16 cellular contexts compared by ENCODE assay signal in genomic region chr7:23721456-23721855, GRCh38. TPM values are rescaled to one million over a fixed set of nuclear protein-coding genes. Genes with fewer than 3 reads are reported as not detected.
A peak's percentile ranks its signal among the peaks of the same experiment; 100 is the strongest.
DNase-seq lines count a peak whose midpoint lies in the region; ATAC-seq and TF ChIP-seq lines count a peak whose summit lies in the region.
"Had no signal": no experiment of that assay in that cellular context is flagged by ENCODE, and none has a peak within 500 bp of the region (broad histone marks: within the 10 kb centered on the region; RNA-seq: fewer than 3 reads in every experiment).

No MANE protein-coding gene starts in this region.

- TF ChIP-seq CTCF in CD8-positive, alpha-beta T cell (IDR thresholded peaks at IDR 0.05): no peak
- TF ChIP-seq CTCF in fibroblast of the aortic adventitia (IDR thresholded peaks at IDR 0.05; ENCODE audit: insufficient read depth, low read length) (no peak), mesothelial cell of epicardium (IDR thresholded peaks at IDR 0.05; ENCODE audit: unreplicated experiment) (no peak), tibial nerve (IDR thresholded peaks at IDR 0.05) (no peak)

- CTCF ChIA-PET in CD8-positive, alpha-beta T cell (lab: Charles Lee): interaction anchor here (0.9 kb wide), 1 partner anchor 25 kb away, joined by 4 read pairs; no protein-coding TSS in a partner anchor

- no peaks in the 10 kb centered on the region for H3K9me3 ChIP-seq in CD8-positive, alpha-beta T cell (ENCODE audit: low read length)
- no peaks in the 10 kb centered on the region for H3K9me3 ChIP-seq in tibial nerve
- H3K9me3 ChIP-seq: BLaER1 had no signal

- ATAC-seq in CD8-positive, alpha-beta T cell: no peak
- no peak for ATAC-seq in central memory CD8-positive, alpha-beta T cell (replicated peaks; ENCODE audit: extremely low read depth, poor library complexity, severe bottlenecking)
- no peak for ATAC-seq in stimulated activated naive B cell treated with anti-CD40 and anti-IgM and Interleukin-4, amounts not matched to agents 10 μg/mL and 1 μg/mL and 100 μg/mL, for 72 hours (replicated peaks)
- ATAC-seq: K562 had no signal

- no peaks in the 10 kb centered on the region for H3K27me3 Mint-ChIP-seq in CD8-positive, alpha-beta T cell (ENCODE audit: low read depth)
- no peaks in the 10 kb centered on the region for H3K27me3 Mint-ChIP-seq in central memory CD8-positive, alpha-beta T cell
- H3K27me3 Mint-ChIP-seq in mesothelial cell of epicardium (ENCODE audit: low read depth): no peaks in the 10 kb centered on the region
- H3K27me3 Mint-ChIP-seq in stimulated activated naive B cell treated with anti-CD40 and anti-IgM and Interleukin-4, amounts not matched to agents 10 μg/mL and 1 μg/mL and 100 μg/mL, for 72 hours: no peaks in the 10 kb centered on the region

- peak overlapping the region; percentile 15 for H3K27ac Mint-ChIP-seq in CD8-positive, alpha-beta T cell
- peak overlapping the region; percentile 23 for H3K27ac Mint-ChIP-seq in central memory CD8-positive, alpha-beta T cell (ENCODE audit: low read depth)
- H3K27ac Mint-ChIP-seq in mesothelial cell of epicardium: peak overlapping the region; percentile 89
- no peak overlapping the region for H3K27ac Mint-ChIP-seq in stimulated activated naive B cell treated with anti-CD40 and anti-IgM and Interleukin-4, amounts not matched to agents 10 μg/mL and 1 μg/mL and 100 μg/mL, for 72 hours
- H3K27ac Mint-ChIP-seq: HFFc6 had no signal

- intact Hi-C loops in CD8-positive, alpha-beta T cell (cut with DNase I, micrococcal nuclease): no loop called here

- no peaks in the 10 kb centered on the region for H3K4me1 Mint-ChIP-seq in CD8-positive, alpha-beta T cell (ENCODE audit: low read depth)
- no peaks in the 10 kb centered on the region for H3K4me1 Mint-ChIP-seq in central memory CD8-positive, alpha-beta T cell
- peaks cover 41% of the 10 kb centered on the region for H3K4me1 Mint-ChIP-seq in mesothelial cell of epicardium
- H3K4me1 Mint-ChIP-seq in stimulated activated naive B cell treated with anti-CD40 and anti-IgM and Interleukin-4, amounts not matched to agents 10 μg/mL and 1 μg/mL and 100 μg/mL, for 72 hours: no peaks in the 10 kb centered on the region

- no peak overlapping the region for H3K27ac ChIP-seq in CD8-positive, alpha-beta T cell (ENCODE audit: low read depth, low read length)
- no peak overlapping the region for H3K27ac ChIP-seq in tibial nerve
- H3K27ac ChIP-seq: 22Rv1, BLaER1 had no signal

- 52 to 58% methylated on average over 4 of the region's 4 CpGs for WGBS in tibial nerve, 2 donors

- no peaks in the 10 kb centered on the region for H3K36me3 Mint-ChIP-seq in CD8-positive, alpha-beta T cell
- H3K36me3 Mint-ChIP-seq in central memory CD8-positive, alpha-beta T cell (ENCODE audit: insufficient read depth): no peaks in the 10 kb centered on the region
- H3K36me3 Mint-ChIP-seq in mesothelial cell of epicardium: no peaks in the 10 kb centered on the region
- H3K36me3 Mint-ChIP-seq in stimulated activated naive B cell treated with anti-CD40 and anti-IgM and Interleukin-4, amounts not matched to agents 10 μg/mL and 1 μg/mL and 100 μg/mL, for 72 hours: no peaks in the 10 kb centered on the region

- no peaks in the 10 kb centered on the region for H3K4me1 ChIP-seq in CD8-positive, alpha-beta T cell (ENCODE audit: insufficient read depth, low read length)
- H3K4me1 ChIP-seq in tibial nerve: peaks cover 0 to 3% (median 0%) of the 10 kb centered on the region in 4 donors
- H3K4me1 ChIP-seq: BLaER1 had no signal

- no peak for TF ChIP-seq EP300 in tibial nerve (IDR thresholded peaks at IDR 0.05)

- H3K4me3 ChIP-seq in CD8-positive, alpha-beta T cell (ENCODE audit: low read depth, low read length): no peak overlapping the region
- H3K4me3 ChIP-seq in fibroblast of the aortic adventitia (ENCODE audit: low read depth, low read length) (no peak overlapping the region), tibial nerve (no peak overlapping the region)
- H3K4me3 ChIP-seq: BLaER1, K562 had no signal

- POLR2A ChIA-PET in CD8-positive, alpha-beta T cell (lab: Charles Lee): interaction anchor here (0.6 kb wide), 1 partner anchor 90 kb away, joined by 3 read pairs; no protein-coding TSS in a partner anchor

- no peaks in the 10 kb centered on the region for H3K36me3 ChIP-seq in CD8-positive, alpha-beta T cell (ENCODE audit: insufficient read depth, low read length)
- no peaks in the 10 kb centered on the region for H3K36me3 ChIP-seq in tibial nerve
- H3K36me3 ChIP-seq: BLaER1 had no signal

- H3K27me3 ChIP-seq in CD8-positive, alpha-beta T cell (ENCODE audit: insufficient read depth, low read length): no peaks in the 10 kb centered on the region
- H3K27me3 ChIP-seq in tibial nerve: no peaks in the 10 kb centered on the region
- H3K27me3 ChIP-seq: BLaER1 had no signal

- DNase-seq in CD8-positive, alpha-beta T cell: no peak
- no peak for DNase-seq in central memory CD8-positive, alpha-beta T cell (ENCODE audit: low spot score in 2 of 2)
- DNase-seq in fibroblast of the aortic adventitia (ENCODE audit: low read depth) (peak; percentile 43), mesothelial cell of epicardium (ENCODE audit: low spot score in 2 of 2, unreplicated experiment in 2 of 2) (no peak), NCI-H345 treated with DMSO at 0.1 percent for 48 hours (lab: John Stamatoyannopoulos, UW; ENCODE audit: unreplicated experiment) (no peak), 8988T (no peak), tibial nerve (ENCODE audit: low spot score in 2 of 2) (no peak)
- no peak for DNase-seq in stimulated activated naive B cell treated with anti-CD40 and anti-IgM and Interleukin-4, amounts not matched to agents 10 μg/mL and 1 μg/mL and 100 μg/mL, for 72 hours
- DNase-seq: AML-193, DMS79 treated with DMSO at 0.1 percent for 48 hours, GDM1, HCEC 1CT, HFFc6 had no signal

- H3K9me3 Mint-ChIP-seq in CD8-positive, alpha-beta T cell: no peaks in the 10 kb centered on the region
- H3K9me3 Mint-ChIP-seq in central memory CD8-positive, alpha-beta T cell: no peaks in the 10 kb centered on the region
- no peaks in the 10 kb centered on the region for H3K9me3 Mint-ChIP-seq in mesothelial cell of epicardium
- H3K9me3 Mint-ChIP-seq in stimulated activated naive B cell treated with anti-CD40 and anti-IgM and Interleukin-4, amounts not matched to agents 10 μg/mL and 1 μg/mL and 100 μg/mL, for 72 hours: no peaks in the 10 kb centered on the region
- H3K9me3 Mint-ChIP-seq: HFFc6 had no signal

- H3K4me3 Mint-ChIP-seq in CD8-positive, alpha-beta T cell: no peak overlapping the region
- H3K4me3 Mint-ChIP-seq in central memory CD8-positive, alpha-beta T cell: no peak overlapping the region
- H3K4me3 Mint-ChIP-seq in mesothelial cell of epicardium: peak overlapping the region; percentile 6
- H3K4me3 Mint-ChIP-seq in stimulated activated naive B cell treated with anti-CD40 and anti-IgM and Interleukin-4, amounts not matched to agents 10 μg/mL and 1 μg/mL and 100 μg/mL, for 72 hours: no peak overlapping the region
- H3K4me3 Mint-ChIP-seq: HFFc6 had no signal

- no peak for TF ChIP-seq POLR2A in tibial nerve (IDR thresholded peaks at IDR 0.05)

RNA-seq across cellular contexts. Expression of gene STK31, which starts 11.4 kb away (rescaled TPM):
- total RNA-seq in CD8-positive, alpha-beta T cell: under 1 TPM; 0.43 to 0.44 TPM
- total RNA-seq in fibroblast of the aortic adventitia (ENCODE audit: low replicate concordance) (0.09 and 0.33 TPM in 2 replicates), mesothelial cell of epicardium (0.72 to 1.3 TPM (median 0.94 TPM) in 3 replicates), tibial nerve (1 to 10 TPM in 2 of 4 donors, under 1 TPM in 2; 0.84 to 2.8 (median 1.1) TPM)
- total RNA-seq: HFFc6 had no signal

RNA-seq across cellular contexts. Expression of gene FAM221A, which starts 41.5 kb away (rescaled TPM):
- total RNA-seq in CD8-positive, alpha-beta T cell: 1 to 10 TPM; 2.4 to 3.0 TPM
- total RNA-seq in fibroblast of the aortic adventitia (ENCODE audit: low replicate concordance) (0.74 and 1.4 TPM in 2 replicates), mesothelial cell of epicardium (16.9 to 18.6 TPM (median 18.4 TPM) in 3 replicates), tibial nerve (10 to 100 TPM in 3 of 4 donors, 1 to 10 TPM in 1; 7.5 to 28.0 (median 13.1) TPM)
- total RNA-seq: K562 had no signal
